ENCODE assay signal across 14 cellular contexts in the genomic region with DNA sequence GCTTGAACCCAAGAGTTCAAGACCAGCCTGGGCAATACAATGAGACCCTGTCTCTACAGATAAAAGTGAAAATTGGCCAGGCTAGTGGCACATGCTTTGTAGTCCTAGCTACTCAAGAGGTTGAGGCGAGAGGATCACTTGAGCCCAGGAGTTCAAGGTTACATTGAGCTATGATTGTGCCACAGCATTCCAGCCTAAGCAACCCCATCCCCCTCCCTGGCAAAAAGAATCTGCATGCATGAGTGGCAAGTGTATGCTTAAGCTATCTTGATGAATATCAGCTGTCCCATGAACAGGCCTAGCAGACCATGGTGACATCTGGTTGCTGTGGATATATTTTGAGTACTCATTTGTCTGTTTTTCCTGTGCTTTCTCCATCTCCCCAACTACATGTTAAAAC. TPM values are rescaled to one million over a fixed set of nuclear protein-coding genes. Genes with fewer than 3 reads are reported as not detected.
DNase-seq lines count a peak whose midpoint lies in the region; ATAC-seq and TF ChIP-seq lines count a peak whose summit lies in the region.
"Had no signal": no experiment of that assay in that cellular context is flagged by ENCODE, and none has a peak within 500 bp of the region (broad histone marks: within the 10 kb centered on the region; RNA-seq: fewer than 3 reads in every experiment).

No MANE protein-coding gene starts in this region.

- intact Hi-C loops in thyroid gland (cut with DNase I) = no loop called here
- intact Hi-C loops in body of pancreas (cut with DNase I) = no loop called here

- H3K27me3 ChIP-seq in thyroid gland = no peaks in the 10 kb centered on the region
- no peaks in the 10 kb centered on the region for H3K27me3 ChIP-seq in body of pancreas

- CTCF ChIA-PET in RWPE1 (lab: Yijun Ruan, JAX) = no interaction called here

- H3K9me3 ChIP-seq in thyroid gland (no peaks in the 10 kb centered on the region), body of pancreas (no peaks in the 10 kb centered on the region)

- POLR2A ChIA-PET in activated naive CD8-positive, alpha-beta T cell treated with anti-CD3 and anti-CD28 coated beads, Interleukin-2, amount 10 ng/mL, durations not matched to agents 7 days and 5 days (lab: Charles Lee) = no interaction called here
- POLR2A ChIA-PET in RWPE1 (lab: Yijun Ruan, JAX; ENCODE audit: low non-redundant PET) = no interaction called here

- TF ChIP-seq POLR2A in thyroid gland (IDR thresholded peaks at IDR 0.05) (no peak), body of pancreas (IDR thresholded peaks at IDR 0.05) (no peak)

- peak; percentile 2 for DNase-seq in activated naive CD8-positive, alpha-beta T cell treated with anti-CD3 and anti-CD28 coated beads, Interleukin-2, amount 10 ng/mL, durations not matched to agents 7 days and 5 days
- DNase-seq in activated naive CD8-positive, alpha-beta T cell treated with anti-CD3 and anti-CD28 coated beads, Interleukin-2, amount 50 U/mL, for 24 hours = no peak
- DNase-seq in DMS79 (lab: John Stamatoyannopoulos, UW) (peak; percentile 33), RWPE1 (ENCODE audit: low spot score) (no peak), thyroid gland (peak; percentile 89 to 91), body of pancreas (no peak)
- DNase-seq: ACHN; C1 segment of cervical spinal cord; CD4-positive, alpha-beta memory T cell; H7; IMR-90 had no signal

- no peaks in the 10 kb centered on the region for H3K9me3 Mint-ChIP-seq in activated naive CD8-positive, alpha-beta T cell treated with anti-CD3 and anti-CD28 coated beads, Interleukin-2, amount 10 ng/mL, durations not matched to agents 7 days and 5 days
- no peaks in the 10 kb centered on the region for H3K9me3 Mint-ChIP-seq in activated naive CD8-positive, alpha-beta T cell treated with anti-CD3 and anti-CD28 coated beads, Interleukin-2, amount 50 U/mL, for 24 hours
- H3K9me3 Mint-ChIP-seq: CD4-positive, alpha-beta memory T cell; GM23338 had no signal

- H3K4me1 Mint-ChIP-seq in activated naive CD8-positive, alpha-beta T cell treated with anti-CD3 and anti-CD28 coated beads, Interleukin-2, amount 10 ng/mL, durations not matched to agents 7 days and 5 days = peaks cover 17% of the 10 kb centered on the region
- peaks cover 21% of the 10 kb centered on the region for H3K4me1 Mint-ChIP-seq in activated naive CD8-positive, alpha-beta T cell treated with anti-CD3 and anti-CD28 coated beads, Interleukin-2, amount 50 U/mL, for 24 hours

- H3K27ac Mint-ChIP-seq in activated naive CD8-positive, alpha-beta T cell treated with anti-CD3 and anti-CD28 coated beads, Interleukin-2, amount 10 ng/mL, durations not matched to agents 7 days and 5 days = no peak overlapping the region
- no peak overlapping the region for H3K27ac Mint-ChIP-seq in activated naive CD8-positive, alpha-beta T cell treated with anti-CD3 and anti-CD28 coated beads, Interleukin-2, amount 50 U/mL, for 24 hours
- H3K27ac Mint-ChIP-seq: B cell, GM23338 had no signal

- no peak for ATAC-seq in activated naive CD8-positive, alpha-beta T cell treated with anti-CD3 and anti-CD28 coated beads, Interleukin-2, amount 10 ng/mL, durations not matched to agents 7 days and 5 days (ENCODE audit: low read depth)
- no peak for ATAC-seq in activated naive CD8-positive, alpha-beta T cell treated with anti-CD3 and anti-CD28 coated beads, Interleukin-2, amount 50 U/mL, for 24 hours
- ATAC-seq in body of pancreas = no peak
- no peak for ATAC-seq in SK-N-SH treated with all-trans-retinoic acid at 6 μM for 48 hours
- ATAC-seq: GM23338 had no signal

- H3K4me3 Mint-ChIP-seq in activated naive CD8-positive, alpha-beta T cell treated with anti-CD3 and anti-CD28 coated beads, Interleukin-2, amount 10 ng/mL, durations not matched to agents 7 days and 5 days = no peak overlapping the region
- H3K4me3 Mint-ChIP-seq in activated naive CD8-positive, alpha-beta T cell treated with anti-CD3 and anti-CD28 coated beads, Interleukin-2, amount 50 U/mL, for 24 hours = no peak overlapping the region
- H3K4me3 Mint-ChIP-seq: B cell; CD4-positive, alpha-beta memory T cell; GM23338 had no signal

- H3K4me3 ChIP-seq in thyroid gland (replicated peaks in 1 of 3) (no peak overlapping the region), body of pancreas (no peak overlapping the region)
- H3K4me3 ChIP-seq: GM23338 had no signal

- H3K27ac ChIP-seq in RWPE1 (peak overlapping the region; percentile 10; the same call in 1 of the 2 replicates), thyroid gland (peak overlapping the region; percentile 51 to 73 (median 70)), body of pancreas (no peak overlapping the region)

- no peak for TF ChIP-seq CTCF in RWPE1 (conservative IDR thresholded peaks at IDR 0.05; ENCODE audit: low read depth)
- TF ChIP-seq CTCF in thyroid gland (IDR thresholded peaks at IDR 0.05) = no peak
- TF ChIP-seq CTCF in body of pancreas (IDR thresholded peaks at IDR 0.05) = no peak

- H3K4me1 ChIP-seq in thyroid gland (peaks cover 12 to 26% of the 10 kb centered on the region in 2 donors), body of pancreas (peaks cover 9% of the 10 kb centered on the region)

- 13 to 18% methylated on average over 1 of the region's 1 CpG for WGBS in thyroid gland, 2 donors
- 54 to 57% methylated on average over 1 of the region's 1 CpG for WGBS in body of pancreas, 2 donors

- H3K36me3 ChIP-seq in thyroid gland (peaks cover 2 to 11% of the 10 kb centered on the region in 2 donors), body of pancreas (replicated peaks in 1 of 2; ENCODE audit: insufficient read depth in 1 of 2, low read depth in 2 of 2) (peaks cover 0 to 1% of the 10 kb centered on the region in 2 donors)

- H3K36me3 Mint-ChIP-seq in activated naive CD8-positive, alpha-beta T cell treated with anti-CD3 and anti-CD28 coated beads, Interleukin-2, amount 10 ng/mL, durations not matched to agents 7 days and 5 days = peaks cover 24% of the 10 kb centered on the region
- peaks cover 43% of the 10 kb centered on the region for H3K36me3 Mint-ChIP-seq in activated naive CD8-positive, alpha-beta T cell treated with anti-CD3 and anti-CD28 coated beads, Interleukin-2, amount 50 U/mL, for 24 hours (ENCODE audit: low read depth)

- H3K27me3 Mint-ChIP-seq in activated naive CD8-positive, alpha-beta T cell treated with anti-CD3 and anti-CD28 coated beads, Interleukin-2, amount 10 ng/mL, durations not matched to agents 7 days and 5 days = no peaks in the 10 kb centered on the region
- H3K27me3 Mint-ChIP-seq in activated naive CD8-positive, alpha-beta T cell treated with anti-CD3 and anti-CD28 coated beads, Interleukin-2, amount 50 U/mL, for 24 hours = no peaks in the 10 kb centered on the region
- H3K27me3 Mint-ChIP-seq: B cell; CD4-positive, alpha-beta memory T cell had no signal

TF ChIP-seq in SK-N-SH treated with all-trans-retinoic acid at 6 μM for 48 hours, 23 proteins besides CTCF, POLR2A, EP300 and RAD21:
- TF ChIP-seq BACH2 (CRISPR knock-in tag; IDR thresholded peaks at IDR 0.05; ENCODE audit: borderline replicate concordance) (no peak), PPARA (CRISPR knock-in tag; IDR thresholded peaks at IDR 0.05; ENCODE audit: borderline replicate concordance) (no peak), ISL1 (CRISPR knock-in tag; IDR thresholded peaks at IDR 0.05) (no peak), RARB (CRISPR knock-in tag; IDR thresholded peaks at IDR 0.05) (no peak), ZFP3 (CRISPR knock-in tag; IDR thresholded peaks at IDR 0.05) (no peak), TCF4 (CRISPR knock-in tag; IDR thresholded peaks at IDR 0.05; ENCODE audit: borderline replicate concordance) (no peak)
- TF ChIP-seq, protein P1, sequence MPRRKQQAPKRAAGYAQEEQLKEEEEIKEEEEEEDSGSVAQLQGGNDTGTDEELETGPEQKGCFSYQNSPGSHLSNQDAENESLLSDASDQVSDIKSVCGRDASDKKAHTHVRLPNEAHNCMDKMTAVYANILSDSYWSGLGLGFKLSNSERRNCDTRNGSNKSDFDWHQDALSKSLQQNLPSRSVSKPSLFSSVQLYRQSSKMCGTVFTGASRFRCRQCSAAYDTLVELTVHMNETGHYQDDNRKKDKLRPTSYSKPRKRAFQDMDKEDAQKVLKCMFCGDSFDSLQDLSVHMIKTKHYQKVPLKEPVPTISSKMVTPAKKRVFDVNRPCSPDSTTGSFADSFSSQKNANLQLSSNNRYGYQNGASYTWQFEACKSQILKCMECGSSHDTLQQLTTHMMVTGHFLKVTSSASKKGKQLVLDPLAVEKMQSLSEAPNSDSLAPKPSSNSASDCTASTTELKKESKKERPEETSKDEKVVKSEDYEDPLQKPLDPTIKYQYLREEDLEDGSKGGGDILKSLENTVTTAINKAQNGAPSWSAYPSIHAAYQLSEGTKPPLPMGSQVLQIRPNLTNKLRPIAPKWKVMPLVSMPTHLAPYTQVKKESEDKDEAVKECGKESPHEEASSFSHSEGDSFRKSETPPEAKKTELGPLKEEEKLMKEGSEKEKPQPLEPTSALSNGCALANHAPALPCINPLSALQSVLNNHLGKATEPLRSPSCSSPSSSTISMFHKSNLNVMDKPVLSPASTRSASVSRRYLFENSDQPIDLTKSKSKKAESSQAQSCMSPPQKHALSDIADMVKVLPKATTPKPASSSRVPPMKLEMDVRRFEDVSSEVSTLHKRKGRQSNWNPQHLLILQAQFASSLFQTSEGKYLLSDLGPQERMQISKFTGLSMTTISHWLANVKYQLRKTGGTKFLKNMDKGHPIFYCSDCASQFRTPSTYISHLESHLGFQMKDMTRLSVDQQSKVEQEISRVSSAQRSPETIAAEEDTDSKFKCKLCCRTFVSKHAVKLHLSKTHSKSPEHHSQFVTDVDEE (CRISPR knock-in tag; IDR thresholded peaks at IDR 0.05) = no peak

RNA-seq across cellular contexts. Expression of a gene that starts 4.7 kb away (rescaled TPM):
- 10 to 100 TPM; 17.0 to 19.9 TPM for total RNA-seq in activated naive CD8-positive, alpha-beta T cell treated with anti-CD3 and anti-CD28 coated beads, Interleukin-2, amount 10 ng/mL, durations not matched to agents 7 days and 5 days
- total RNA-seq in thyroid gland (10 to 100 TPM in 2 of 4 donors, 1 to 10 TPM in 2; 8.4 to 13.9 (median 11.0) TPM), body of pancreas (1 to 10 TPM; 2.6 to 4.3 TPM)

RNA-seq across cellular contexts. Expression of a gene that starts 11.2 kb away (rescaled TPM):
- 100 to 1,000 TPM; 260 to 263 TPM for total RNA-seq in activated naive CD8-positive, alpha-beta T cell treated with anti-CD3 and anti-CD28 coated beads, Interleukin-2, amount 10 ng/mL, durations not matched to agents 7 days and 5 days
- total RNA-seq in thyroid gland = 100 to 1,000 TPM; 133 to 413 (median 301) TPM
- 100 to 1,000 TPM; 113 to 156 TPM for total RNA-seq in body of pancreas

RNA-seq across cellular contexts. Expression of a gene that starts 11.4 kb away (rescaled TPM):
- total RNA-seq in activated naive CD8-positive, alpha-beta T cell treated with anti-CD3 and anti-CD28 coated beads, Interleukin-2, amount 10 ng/mL, durations not matched to agents 7 days and 5 days = 10 to 100 TPM; 11.5 to 12.2 TPM
- total RNA-seq in thyroid gland (10 to 100 TPM in 3 of 4 donors, 1 to 10 TPM in 1; 8.6 to 17.0 (median 15.0) TPM), body of pancreas (1 to 10 TPM in 1 of 2 donors, under 1 TPM in 1; 0.33 to 2.6 TPM)

RNA-seq across cellular contexts. Expression of a gene that starts 21.4 kb away (rescaled TPM):
- 1 to 10 TPM; 4.5 to 6.2 TPM for total RNA-seq in activated naive CD8-positive, alpha-beta T cell treated with anti-CD3 and anti-CD28 coated beads, Interleukin-2, amount 10 ng/mL, durations not matched to agents 7 days and 5 days
- 100 to 1,000 TPM; 126 to 216 (median 138) TPM for total RNA-seq in thyroid gland
- total RNA-seq in body of pancreas = 100 to 1,000 TPM; 118 to 311 TPM

RNA-seq across cellular contexts. Expression of a gene that starts 52.7 kb away (rescaled TPM):
- 100 to 1,000 TPM; 215 to 224 TPM for total RNA-seq in activated naive CD8-positive, alpha-beta T cell treated with anti-CD3 and anti-CD28 coated beads, Interleukin-2, amount 10 ng/mL, durations not matched to agents 7 days and 5 days
- 100 to 1,000 TPM in 3 of 4 donors, 10 to 100 TPM in 1; 100.0 to 120 (median 109) TPM for total RNA-seq in thyroid gland
- total RNA-seq in body of pancreas = 10 to 100 TPM; 46.5 to 48.5 TPM

Comparison
In these comparisons a context has a peak if more than half of its experiments do, and no peak if none do; other contexts are left out.
1. DNase-seq: peak in activated naive CD8-positive, alpha-beta T cell treated with anti-CD3 and anti-CD28 coated beads, Interleukin-2, amount 10 ng/mL, durations not matched to agents 7 days and 5 days (single experiment), DMS79 (single experiment) and thyroid gland (2 of 2); none in activated naive CD8-positive, alpha-beta T cell treated with anti-CD3 and anti-CD28 coated beads, Interleukin-2, amount 50 U/mL, for 24 hours (single experiment), RWPE1 (single experiment) and body of pancreas (0 of 4).
2. H3K27ac ChIP-seq: peak in RWPE1 (single experiment) and thyroid gland (3 of 3); none in body of pancreas (0 of 4).